ENCODE assay signal across 24 cellular contexts in the genomic region with DNA sequence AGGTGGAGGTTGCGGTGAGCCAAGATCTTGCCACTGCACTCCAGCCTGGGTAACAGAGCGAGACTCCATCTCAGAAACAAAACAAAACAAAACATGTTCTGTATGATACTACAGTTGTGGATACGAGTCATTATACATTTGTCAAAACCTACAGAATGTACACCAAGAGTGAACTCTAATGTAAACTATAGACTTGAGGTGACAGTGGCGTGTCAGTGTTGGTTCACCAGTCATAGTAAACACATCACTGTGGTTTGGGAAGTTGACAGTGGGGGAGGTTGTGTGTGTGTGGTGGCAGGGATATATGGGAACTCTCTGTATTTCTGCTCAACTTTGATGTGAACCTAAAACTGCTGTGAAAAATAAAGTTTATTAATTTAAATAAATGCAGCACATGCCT. TPM values are rescaled to one million over a fixed set of nuclear protein-coding genes. Genes with fewer than 3 reads are reported as not detected.
DNase-seq lines count a peak whose midpoint lies in the region; ATAC-seq and TF ChIP-seq lines count a peak whose summit lies in the region.
"Had no signal": no experiment of that assay in that cellular context is flagged by ENCODE, and none has a peak within 500 bp of the region (broad histone marks: within the 10 kb centered on the region; RNA-seq: fewer than 3 reads in every experiment).

No MANE protein-coding gene starts in this region.

- peak; percentile 33 for ATAC-seq in GM21786 (IDR thresholded peaks at IDR 0.05; ENCODE audit: unreplicated experiment)
- peak; percentile 61 for ATAC-seq in activated T-helper 17 cell treated with anti-CD3 and anti-CD28 coated beads, Interleukin-2, amount 50 U/mL, for 72 hours (replicated peaks)
- ATAC-seq in lower lobe of right lung: no peak
- ATAC-seq: HCT116, left colon, WTC11 had no signal

- TF ChIP-seq CTCF in NB4 (IDR thresholded peaks at IDR 0.05; ENCODE audit: low read depth, low read length): no peak
- no peak for TF ChIP-seq CTCF in lower lobe of right lung (IDR thresholded peaks at IDR 0.05)

- no peaks in the 10 kb centered on the region for H3K36me3 Mint-ChIP-seq in activated T-helper 17 cell treated with anti-CD3 and anti-CD28 coated beads, Interleukin-2, amount 50 U/mL, for 72 hours (ENCODE audit: low read depth)

- no peak overlapping the region for H3K4me3 Mint-ChIP-seq in activated T-helper 17 cell treated with anti-CD3 and anti-CD28 coated beads, Interleukin-2, amount 50 U/mL, for 72 hours
- H3K4me3 Mint-ChIP-seq: activated T-cell treated with anti-CD3 and anti-CD28 coated beads, Interleukin-2, amount 50 U/mL, for 24 hours; WTC11 had no signal

- H3K27me3 Mint-ChIP-seq in activated T-helper 17 cell treated with anti-CD3 and anti-CD28 coated beads, Interleukin-2, amount 50 U/mL, for 72 hours: no peaks in the 10 kb centered on the region
- H3K27me3 Mint-ChIP-seq: activated T-cell treated with anti-CD3 and anti-CD28 coated beads, Interleukin-2, amount 50 U/mL, for 24 hours had no signal

- DNase-seq in CD1c-positive myeloid dendritic cell (ENCODE audit: extremely low spot score) (peak; percentile 32), NB4 (ENCODE audit: low read depth) (peak; percentile 24), lower lobe of right lung (no peak), putamen (ENCODE audit: low spot score) (no peak), HPDE6-E6E7 (ENCODE audit: extremely low spot score) (no peak), dermis blood vessel endothelial cell (no peak)
- DNase-seq: activated naive CD4-positive, alpha-beta T cell; activated T-cell treated with anti-CD3 and anti-CD28 coated beads, Interleukin-2, amount 50 U/mL, for 24 hours; adrenal gland; brain microvascular endothelial cell; C1 segment of cervical spinal cord; KG1; left colon; NCI-H187; NCI-H524 treated with DMSO at 0.1 percent for 48 hours; nucleus accumbens had no signal

- peaks cover 20% of the 10 kb centered on the region for H3K4me1 Mint-ChIP-seq in activated T-helper 17 cell treated with anti-CD3 and anti-CD28 coated beads, Interleukin-2, amount 50 U/mL, for 72 hours
- H3K4me1 Mint-ChIP-seq: WTC11 had no signal

- no peaks in the 10 kb centered on the region for H3K27me3 ChIP-seq in lower lobe of right lung (ENCODE audit: low read depth)
- H3K27me3 ChIP-seq: adrenal gland, brain microvascular endothelial cell, esophagus muscularis mucosa, vagina had no signal

- no peaks in the 10 kb centered on the region for H3K4me1 ChIP-seq in lower lobe of right lung
- H3K4me1 ChIP-seq: adrenal gland, esophagus muscularis mucosa, vagina had no signal

- TF ChIP-seq POLR2A in NB4 (IDR thresholded peaks at IDR 0.05; ENCODE audit: extremely low read depth, insufficient read length): no peak

- no peak overlapping the region for H3K27ac ChIP-seq in lower lobe of right lung
- H3K27ac ChIP-seq: adrenal gland, brain microvascular endothelial cell, esophagus muscularis mucosa, SK-N-MC, thoracic aorta, vagina had no signal

- intact Hi-C loops in lower lobe of right lung (cut with DNase I): no loop called here

- H3K27ac Mint-ChIP-seq in activated T-helper 17 cell treated with anti-CD3 and anti-CD28 coated beads, Interleukin-2, amount 50 U/mL, for 72 hours: no peak overlapping the region
- H3K27ac Mint-ChIP-seq: activated T-cell treated with anti-CD3 and anti-CD28 coated beads, Interleukin-2, amount 50 U/mL, for 24 hours; WTC11 had no signal

- H3K9me3 Mint-ChIP-seq in activated T-helper 17 cell treated with anti-CD3 and anti-CD28 coated beads, Interleukin-2, amount 50 U/mL, for 72 hours: no peaks in the 10 kb centered on the region
- H3K9me3 Mint-ChIP-seq: activated T-cell treated with anti-CD3 and anti-CD28 coated beads, Interleukin-2, amount 50 U/mL, for 24 hours; WTC11 had no signal

- peaks cover 62% of the 10 kb centered on the region for H3K36me3 ChIP-seq in lower lobe of right lung
- H3K36me3 ChIP-seq: adrenal gland, brain microvascular endothelial cell, thoracic aorta, vagina had no signal

- no peaks in the 10 kb centered on the region for H3K9me3 ChIP-seq in lower lobe of right lung
- H3K9me3 ChIP-seq: adrenal gland, esophagus muscularis mucosa, thoracic aorta, vagina had no signal

- H3K4me3 ChIP-seq in NB4 (ENCODE audit: low read depth, low read length) (no peak overlapping the region), lower lobe of right lung (no peak overlapping the region)
- H3K4me3 ChIP-seq: adrenal gland, esophagus muscularis mucosa, SK-N-MC, thoracic aorta, vagina had no signal

RNA-seq across cellular contexts. Expression of gene GNB5, which starts 33.0 kb away (rescaled TPM):
- 10 to 100 TPM; 19.5 to 21.9 TPM for total RNA-seq in activated T-helper 17 cell treated with anti-CD3 and anti-CD28 coated beads, Interleukin-2, amount 50 U/mL, for 72 hours
- total RNA-seq in lower lobe of right lung (14.1 TPM), dermis blood vessel endothelial cell (31.8 and 48.3 TPM in 2 replicates)

Comparison
In these comparisons a context has a peak if more than half of its experiments do, and no peak if none do; other contexts are left out.
1. DNase-seq: peak in CD1c-positive myeloid dendritic cell (single experiment) and NB4 (single experiment); none in lower lobe of right lung (single experiment), putamen (single experiment), HPDE6-E6E7 (single experiment) and dermis blood vessel endothelial cell (single experiment).
2. ATAC-seq: peak in GM21786 (single experiment) and activated T-helper 17 cell treated with anti-CD3 and anti-CD28 coated beads, Interleukin-2, amount 50 U/mL, for 72 hours (single experiment); none in lower lobe of right lung (0 of 2).